In the genomic region with DNA sequence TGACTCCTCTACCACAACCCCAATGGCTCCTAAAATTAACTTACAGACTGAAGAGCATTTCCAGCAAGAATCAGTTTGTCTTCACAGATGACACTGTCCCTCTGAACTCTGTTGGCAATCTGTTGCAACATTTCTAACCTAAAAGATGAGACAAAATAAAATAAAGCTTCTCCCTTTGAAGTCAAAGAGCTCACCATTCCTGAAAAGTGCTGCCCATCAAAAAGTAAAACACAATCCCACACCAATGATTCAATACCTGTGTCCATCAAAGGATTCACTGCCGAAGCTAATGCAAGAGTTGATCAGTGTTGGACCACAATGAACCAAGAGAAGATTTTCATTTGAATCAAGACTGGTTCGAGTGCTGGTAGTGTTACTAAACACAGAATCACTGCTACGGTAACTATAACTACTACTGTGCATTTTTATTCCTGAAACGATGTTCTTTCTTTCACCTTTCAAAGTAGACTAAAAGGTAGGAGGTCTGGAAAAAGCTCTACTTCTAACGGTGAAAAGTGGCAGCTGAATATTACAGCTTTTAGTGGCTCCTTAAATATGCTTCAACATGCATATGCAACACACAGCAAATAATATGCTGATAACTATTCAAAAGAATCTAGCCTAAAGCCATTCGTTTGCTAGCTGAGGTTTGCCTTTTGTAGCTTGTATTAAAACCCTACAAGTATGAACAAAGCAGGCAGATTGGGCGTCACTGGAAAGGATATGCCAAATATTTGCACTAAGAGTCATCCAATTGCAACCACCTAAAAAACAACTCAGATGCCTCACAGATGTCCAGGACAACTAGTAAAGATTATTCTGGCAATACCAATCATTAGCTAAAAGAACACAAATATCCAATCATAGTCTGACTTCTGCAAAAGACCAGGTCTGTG, we compare ENCODE assay signal across 8 cellular contexts.
DNase-seq lines count a peak whose midpoint lies in the region; ATAC-seq, FAIRE-seq and TF ChIP-seq lines count a peak whose summit lies in the region.

A gene (minus strand): TSS at position 524 of the 896 bp plus-strand sequence.

- ATAC-seq in GM18868 (IDR thresholded peaks at IDR 0.05; ENCODE audit: unreplicated experiment), result no peak

- H3K4me1 ChIP-seq in tibial artery, result peaks cover 0 to 34% (median 6%) of the 10 kb centered on the region in 4 donors

- peak; percentile 6 for DNase-seq in HuH-7.5 (ENCODE audit: low spot score)
- peak; percentile 5 to 45 for DNase-seq in T47D (ENCODE audit: low read depth in 1 of 2, low spot score in 1 of 2)
- DNase-seq in kidney tubule cell (ENCODE audit: low spot score), result peak; percentile 65
- DNase-seq in tibial artery, result peak in 1 of 2 donors; percentile 45
- DNase-seq in NCI-H1105 (lab: John Stamatoyannopoulos, UW), result no peak
- no peak for DNase-seq in SHP77 treated with DMSO at 0.1 percent for 48 hours (lab: John Stamatoyannopoulos, UW)
- no peak for DNase-seq in D721Med (ENCODE audit: insufficient read length, low spot score)

- intact Hi-C loops in tibial artery (cut with DNase I; ENCODE audit: low total_unique reads), result no loop called here

- no peaks in the 10 kb centered on the region for H3K9me3 ChIP-seq in tibial artery

- FAIRE-seq in D721Med (lab: Jason Lieb, UNC), result no peak

- TF ChIP-seq CTCF in tibial artery (IDR thresholded peaks at IDR 0.05) (no peak), D721Med (IDR thresholded peaks at IDR 0.05; ENCODE audit: insufficient read depth, missing control alignments) (no peak)

- H3K36me3 ChIP-seq in tibial artery, result peaks cover 27 to 45% (median 37%) of the 10 kb centered on the region in 3 donors

- in situ Hi-C loops in T47D (cut with HindIII; ENCODE audit: low pct_unique_long_range_greater_than_20kb, low sequenced_read_pairs), result no loop called here

- H3K27ac ChIP-seq in tibial artery, result peak within 1 kb of the TSS; percentile 25 to 47

- no peak within 1 kb of the TSS for H3K4me3 ChIP-seq in tibial artery

- H3K27me3 ChIP-seq in tibial artery, result no peaks in the 10 kb centered on the region

Comparison
In these comparisons a context has a peak if more than half of its experiments do, and no peak if none do; other contexts are left out.
1. DNase-seq: peak in HuH-7.5 (single experiment), T47D (2 of 2) and kidney tubule cell (single experiment); none in NCI-H1105 (single experiment), SHP77 treated with DMSO at 0.1 percent for 48 hours (single experiment) and D721Med (single experiment).